ENCODE assay signal across 8 cellular contexts in the genomic region with DNA sequence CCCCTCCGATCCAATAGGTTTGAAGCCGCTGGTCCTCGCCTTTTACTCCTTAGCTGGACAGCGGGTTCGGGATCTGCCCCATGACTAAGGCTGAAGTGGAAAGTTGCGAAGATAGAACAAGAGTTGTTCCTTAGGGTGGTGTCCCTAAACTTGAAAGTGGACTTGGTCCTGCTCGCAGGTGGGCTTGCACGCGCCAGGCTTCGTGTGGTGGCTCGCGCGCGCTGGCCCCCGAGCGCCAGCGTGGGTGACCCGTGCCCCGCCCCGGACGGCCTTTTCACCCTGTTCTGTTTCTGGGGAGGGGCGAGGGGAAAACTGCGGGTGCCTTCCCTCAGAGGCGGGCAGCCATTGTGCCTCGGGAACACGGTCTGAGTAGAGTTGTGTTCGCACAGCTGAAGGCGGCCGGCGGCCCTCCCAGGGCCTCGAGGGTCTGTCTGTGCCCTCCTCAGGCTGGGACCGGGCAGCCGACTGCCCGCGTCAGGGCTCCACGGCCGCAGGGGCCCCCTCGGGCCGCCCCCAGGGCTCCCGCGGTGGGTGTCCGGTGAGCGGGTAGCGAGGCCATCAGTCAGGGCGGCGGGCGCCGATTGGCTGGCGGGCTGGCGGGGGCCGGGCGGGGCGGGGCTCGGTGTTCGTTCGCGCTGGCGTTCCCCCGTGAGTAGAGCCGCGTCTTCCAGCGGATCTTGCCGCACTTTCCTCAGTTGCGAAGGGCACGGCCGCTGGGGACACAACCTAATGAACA. TPM values are rescaled to one million over a fixed set of nuclear protein-coding genes. Genes with fewer than 3 reads are reported as not detected.
A peak's percentile ranks its signal among the peaks of the same experiment; 100 is the strongest.
DNase-seq lines count a peak whose midpoint lies in the region; ATAC-seq, FAIRE-seq and TF ChIP-seq lines count a peak whose summit lies in the region.

No MANE protein-coding gene starts in this region.

- H3K9me3 ChIP-seq in BLaER1 (no peaks in the 10 kb centered on the region), endothelial cell of umbilical vein (replicated peaks; ENCODE audit: control insufficient read depth, insufficient read depth, low read length) (no peaks in the 10 kb centered on the region)

- dilution Hi-C loops in endothelial cell of umbilical vein (cut with MboI; ENCODE audit: extremely low pct_ligation_motif_present, low sequenced_read_pairs), result no loop called here

- peak; percentile 31 for ATAC-seq in HG03378 (IDR thresholded peaks at IDR 0.05; ENCODE audit: unreplicated experiment)

- no peak for TF ChIP-seq CTCF in endothelial cell of umbilical vein (IDR thresholded peaks at IDR 0.05; ENCODE audit: extremely low read depth in 1 of 2, insufficient read depth in 1 of 2, low read depth in 1 of 2, low read length in 2 of 2)

- H3K4me1 ChIP-seq in BLaER1 (peaks cover 84% of the 10 kb centered on the region), endothelial cell of umbilical vein (ENCODE audit: control insufficient read depth, extremely low read depth, insufficient read depth, low read length) (peaks cover 28% of the 10 kb centered on the region)

- H3K27me3 ChIP-seq in BLaER1 (no peaks in the 10 kb centered on the region), endothelial cell of umbilical vein (ENCODE audit: control insufficient read depth in 2 of 2, insufficient read depth in 2 of 2, low read length in 2 of 2) (no peaks in the 10 kb centered on the region)

- H3K27ac ChIP-seq in BLaER1 (peak overlapping the region; percentile 88), endothelial cell of umbilical vein (ENCODE audit: insufficient read depth, low read depth, low read length) (peak overlapping the region; percentile 71)

- DNase-seq in GM19238 (ENCODE audit: insufficient read length, low spot score), result peak; percentile 78
- peak; percentile 70 for DNase-seq in NOMO-1 treated with DMSO at 0.1 percent for 48 hours (lab: John Stamatoyannopoulos, UW; ENCODE audit: unreplicated experiment)
- peak; percentile 67 for DNase-seq in activated T-cell treated with anti-CD3 and anti-CD28 coated beads for 1 hour (ENCODE audit: low read depth)
- peak; percentile 73 for DNase-seq in endothelial cell of umbilical vein (ENCODE audit: low read depth, low spot score)
- DNase-seq in midbrain (lab: John Stamatoyannopoulos, UW), result peak; percentile 84
- peak; percentile 73 to 75 for DNase-seq in stimulated activated CD8-positive, alpha-beta memory T cell treated with anti-CD3 and anti-CD28 coated beads, Interleukin-15, amount 100 ng/mL, for 48 hours (ENCODE audit: low read depth in 2 of 2)

- peak overlapping the region; percentile 76 for H3K4me3 ChIP-seq in BLaER1
- H3K4me3 ChIP-seq in endothelial cell of umbilical vein (replicated peaks in 1 of 3; ENCODE audit: insufficient read depth in 1 of 3, low read depth in 1 of 3, low read length in 3 of 3), result peak overlapping the region; percentile 59 to 60 (median 60)

- H3K79me2 ChIP-seq in endothelial cell of umbilical vein (ENCODE audit: control insufficient read depth, insufficient read depth, low read length), result peaks cover 67% of the 10 kb centered on the region

- peak overlapping the region; percentile 86 for H3K9ac ChIP-seq in BLaER1
- H3K9ac ChIP-seq in endothelial cell of umbilical vein (replicated peaks; ENCODE audit: extremely low read depth, insufficient read depth, low read length), result peak overlapping the region; percentile 66

- H4K20me1 ChIP-seq in BLaER1 (peaks cover 95% of the 10 kb centered on the region), endothelial cell of umbilical vein (replicated peaks; ENCODE audit: control insufficient read depth, extremely low read depth, insufficient read depth, low read length) (no peaks in the 10 kb centered on the region)

- H3K4me2 ChIP-seq in BLaER1 (peak overlapping the region; percentile 99), endothelial cell of umbilical vein (ENCODE audit: insufficient read depth, low read length) (peak overlapping the region; percentile 83)

- intact Hi-C loops in endothelial cell of umbilical vein (cut with micrococcal nuclease), result loop anchor here (2.0 to 5.0 kb wide), 2 partner anchors 32 to 453 kb away; no protein-coding TSS in a partner anchor

- TF ChIP-seq POLR2A in endothelial cell of umbilical vein (IDR thresholded peaks at IDR 0.05; ENCODE audit: low read depth, low read length), result peak; percentile 51

- FAIRE-seq in endothelial cell of umbilical vein (lab: Jason Lieb, UNC), result peak; percentile 75

- H3K36me3 ChIP-seq in BLaER1 (0 out of 2 replicates have a peak, but pooled peaks cover 7% of the 10 kb centered on the region), endothelial cell of umbilical vein (ENCODE audit: control insufficient read depth in 2 of 2, extremely low read depth in 1 of 2, insufficient read depth in 2 of 2, low read length in 2 of 2) (no peaks in the 10 kb centered on the region)

- H3K9me1 ChIP-seq in endothelial cell of umbilical vein (replicated peaks; ENCODE audit: control insufficient read depth, extremely low read depth, insufficient read depth, low read length), result no peaks in the 10 kb centered on the region

- BruUV-seq in endothelial cell of umbilical vein (replicated peaks; lab: Mats Ljungman, UMichigan), result TSS peak; percentile 81

- H2AFZ ChIP-seq in endothelial cell of umbilical vein (ENCODE audit: low read depth, low read length), result peak overlapping the region; percentile 88

- POLR2A ChIA-PET in endothelial cell of umbilical vein (lab: Charles Lee), result interaction anchor here (0.5 kb wide), 1 partner anchor 130 kb away, joined by 4 read pairs; no protein-coding TSS in a partner anchor

- CTCF ChIA-PET in endothelial cell of umbilical vein (lab: Charles Lee), result interaction anchor here (1.9 kb wide), 1 partner anchor 464 kb away, joined by 5 read pairs; no protein-coding TSS in a partner anchor

TF ChIP-seq in endothelial cell of umbilical vein, 7 proteins besides CTCF, POLR2A, EP300 and RAD21:
- TF ChIP-seq EZH2 (IDR thresholded peaks at IDR 0.05; ENCODE audit: borderline replicate concordance, low read depth, low read length, severe bottlenecking), result no peak
- TF ChIP-seq POLR2AphosphoS5 (IDR thresholded peaks at IDR 0.05; ENCODE audit: insufficient read depth, low read depth, low read length), result peak; percentile 48
- TF ChIP-seq, protein P1, sequence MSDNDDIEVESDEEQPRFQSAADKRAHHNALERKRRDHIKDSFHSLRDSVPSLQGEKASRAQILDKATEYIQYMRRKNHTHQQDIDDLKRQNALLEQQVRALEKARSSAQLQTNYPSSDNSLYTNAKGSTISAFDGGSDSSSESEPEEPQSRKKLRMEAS (IDR thresholded peaks at IDR 0.05; ENCODE audit: insufficient read depth, insufficient read length), result no peak
- no peak for TF ChIP-seq JUN (IDR thresholded peaks at IDR 0.05; ENCODE audit: borderline replicate concordance, insufficient read depth, insufficient read length, low read depth)
TF ChIP-seq in endothelial cell of umbilical vein: peak in this region for 1.

RNA-seq across cellular contexts. Expression of a gene that starts 33.0 kb away (rescaled TPM):
- 30.8 and 33.0 TPM in 2 replicates for total RNA-seq in endothelial cell of umbilical vein
- polyA plus RNA-seq in endothelial cell of umbilical vein, result 3.1 and 3.7 TPM in 2 replicates
- polyA plus RNA-seq in endothelial cell of umbilical vein (2011; cell fraction: cytosol; rRNA removed), result 2.9 and 3.6 TPM in 2 replicates
- 14.8 and 18.3 TPM in 2 replicates for polyA plus RNA-seq in endothelial cell of umbilical vein (2011; cell fraction: nucleus; rRNA removed)
- 8.7 and 10.9 TPM in 2 replicates for polyA plus RNA-seq in endothelial cell of umbilical vein (2012)
- 26.6 and 27.2 TPM in 2 replicates for polyA minus RNA-seq in endothelial cell of umbilical vein
- 12.1 TPM for polyA minus RNA-seq in endothelial cell of umbilical vein (2011; cell fraction: cytosol; rRNA and poly(A)+ RNA removed)
- 30.9 and 41.3 TPM in 2 replicates for polyA minus RNA-seq in endothelial cell of umbilical vein (2011; cell fraction: nucleus; rRNA and poly(A)+ RNA removed)

Comparison
In these comparisons a context has a peak if more than half of its experiments do, and no peak if none do; other contexts are left out.
1. Peak in every context shown above with its lines: DNase-seq, ATAC-seq, H3K4me3 ChIP-seq and H3K27ac ChIP-seq.